11 cellular contexts compared by ENCODE assay signal in the genomic region with DNA sequence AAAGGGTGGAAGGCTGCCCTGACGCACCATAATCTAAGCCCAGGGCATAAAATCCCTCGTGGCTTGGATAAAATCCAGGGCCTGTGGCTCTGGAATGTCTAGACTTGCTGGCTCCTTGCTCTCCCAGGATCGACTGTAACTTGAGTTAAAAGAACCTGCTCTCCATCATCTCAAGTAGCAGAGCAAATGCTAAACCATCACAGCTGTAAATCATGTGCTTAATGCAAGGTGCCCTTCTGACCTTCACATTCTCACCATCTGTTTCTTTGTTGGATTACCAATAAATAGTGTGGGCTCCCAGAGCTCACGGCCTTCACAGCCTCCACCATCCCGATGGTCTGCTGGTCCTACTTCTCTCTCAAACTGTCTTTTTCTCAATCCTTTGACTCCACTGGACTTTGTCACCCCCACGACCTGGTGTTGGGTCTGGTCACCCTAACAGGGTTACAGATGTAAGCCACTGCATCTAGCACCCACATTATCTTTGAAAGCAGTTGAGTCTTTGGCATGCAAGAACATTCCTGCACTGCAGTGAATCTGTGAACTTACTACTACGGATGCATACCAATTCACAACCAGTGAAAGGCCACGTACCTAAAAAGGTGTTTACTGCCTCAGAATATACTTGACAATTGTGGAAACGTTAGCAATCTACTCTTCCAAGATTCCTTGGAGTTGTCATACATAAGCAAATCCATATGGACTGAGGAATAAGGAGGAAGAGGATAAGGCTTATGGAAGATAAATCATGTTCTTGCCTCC. TPM values are rescaled to one million over a fixed set of nuclear protein-coding genes. Genes with fewer than 3 reads are reported as not detected.
DNase-seq lines count a peak whose midpoint lies in the region; ATAC-seq and TF ChIP-seq lines count a peak whose summit lies in the region.
"Had no signal": no experiment of that assay in that cellular context is flagged by ENCODE, and none has a peak within 500 bp of the region (broad histone marks: within the 10 kb centered on the region; RNA-seq: fewer than 3 reads in every experiment).

No MANE protein-coding gene starts in this region.

- peak overlapping the region; percentile 78 for H3K27ac ChIP-seq in brain microvascular endothelial cell
- H3K27ac ChIP-seq: left ventricle myocardium inferior had no signal

- H3K27me3 ChIP-seq in brain microvascular endothelial cell (replicated peaks), result no peaks in the 10 kb centered on the region

- no peak for ATAC-seq in HG02678 (IDR thresholded peaks at IDR 0.05; ENCODE audit: unreplicated experiment)
- ATAC-seq: activated CD8-positive, alpha-beta memory T cell treated with anti-CD3 and anti-CD28 coated beads, Interleukin-2, amount 10 ng/mL, durations not matched to agents 7 days and 5 days had no signal

- H3K4me3 ChIP-seq in brain microvascular endothelial cell (ENCODE audit: low read depth, low read length), result no peak overlapping the region
- H3K4me3 ChIP-seq: left ventricle myocardium inferior had no signal

- peaks cover 48% of the 10 kb centered on the region for H3K36me3 Mint-ChIP-seq in nephron progenitor cell (ENCODE audit: low read depth)

- DNase-seq in G401 (ENCODE audit: low spot score), result peak; percentile 59
- peak; percentile 26 for DNase-seq in NCI-H2171 (lab: John Stamatoyannopoulos, UW)
- DNase-seq in brain microvascular endothelial cell, result peak; percentile 83
- DNase-seq in nephron progenitor cell, result peak; percentile 9
- no peak for DNase-seq in NCI-H2107 treated with DMSO at 0.1 percent for 48 hours (lab: John Stamatoyannopoulos, UW; ENCODE audit: unreplicated experiment)
- DNase-seq in cortex of kidney (lab: John Stamatoyannopoulos, UW), result no peak
- DNase-seq in NCI-H2081 treated with DMSO at 0.1 percent for 48 hours (lab: John Stamatoyannopoulos, UW), result no peak
- DNase-seq: activated CD8-positive, alpha-beta memory T cell treated with anti-CD3 and anti-CD28 coated beads, Interleukin-2, amount 10 ng/mL, durations not matched to agents 7 days and 5 days; left ventricle myocardium inferior had no signal

- no peaks in the 10 kb centered on the region for H3K9me3 Mint-ChIP-seq in nephron progenitor cell
- H3K9me3 Mint-ChIP-seq: stimulated activated naive CD8-positive, alpha-beta T cell treated with anti-CD3 and anti-CD28 coated beads, Interleukin-15, Interleukin-2, amounts not matched to agents 100 ng/mL and 50 ng/mL, for 24 hours had no signal

- TF ChIP-seq CTCF in brain microvascular endothelial cell (IDR thresholded peaks at IDR 0.05; ENCODE audit: low read depth, low read length, missing control alignments) (no peak), nephron progenitor cell (IDR thresholded peaks at IDR 0.05) (no peak)

- in situ Hi-C loops in G401 (cut with HindIII; ENCODE audit: low sequenced_read_pairs), result no loop called here
- in situ Hi-C loops in brain microvascular endothelial cell (cut with HindIII; ENCODE audit: low pct_ligation_motif_present, low sequenced_read_pairs), result no loop called here

- peak overlapping the region; percentile 98 for H3K27ac Mint-ChIP-seq in nephron progenitor cell
- H3K27ac Mint-ChIP-seq: activated CD8-positive, alpha-beta memory T cell treated with anti-CD3 and anti-CD28 coated beads, Interleukin-2, amount 10 ng/mL, durations not matched to agents 7 days and 5 days; stimulated activated naive CD8-positive, alpha-beta T cell treated with anti-CD3 and anti-CD28 coated beads, Interleukin-15, Interleukin-2, amounts not matched to agents 100 ng/mL and 50 ng/mL, for 24 hours had no signal

- H3K4me3 Mint-ChIP-seq in nephron progenitor cell, result no peak overlapping the region
- H3K4me3 Mint-ChIP-seq: activated CD8-positive, alpha-beta memory T cell treated with anti-CD3 and anti-CD28 coated beads, Interleukin-2, amount 10 ng/mL, durations not matched to agents 7 days and 5 days; stimulated activated naive CD8-positive, alpha-beta T cell treated with anti-CD3 and anti-CD28 coated beads, Interleukin-15, Interleukin-2, amounts not matched to agents 100 ng/mL and 50 ng/mL, for 24 hours had no signal

- H3K27me3 Mint-ChIP-seq in nephron progenitor cell (ENCODE audit: low read depth, poor library complexity), result no peaks in the 10 kb centered on the region
- H3K27me3 Mint-ChIP-seq: activated CD8-positive, alpha-beta memory T cell treated with anti-CD3 and anti-CD28 coated beads, Interleukin-2, amount 10 ng/mL, durations not matched to agents 7 days and 5 days; stimulated activated naive CD8-positive, alpha-beta T cell treated with anti-CD3 and anti-CD28 coated beads, Interleukin-15, Interleukin-2, amounts not matched to agents 100 ng/mL and 50 ng/mL, for 24 hours had no signal

- peaks cover 49% of the 10 kb centered on the region for H3K36me3 ChIP-seq in brain microvascular endothelial cell (replicated peaks)

- peaks cover 15% of the 10 kb centered on the region for H3K4me1 Mint-ChIP-seq in nephron progenitor cell
- H3K4me1 Mint-ChIP-seq: activated CD8-positive, alpha-beta memory T cell treated with anti-CD3 and anti-CD28 coated beads, Interleukin-2, amount 10 ng/mL, durations not matched to agents 7 days and 5 days had no signal

RNA-seq across cellular contexts. Expression of gene RSL1D1, which starts 15.3 kb away (rescaled TPM):
- total RNA-seq in G401 (2014; rRNA removed; shearing (Covaris generic)), result 391 and 624 TPM in 2 replicates

RNA-seq across cellular contexts. Expression of gene ZC3H7A, which starts 39.0 kb away (rescaled TPM):
- 37.0 and 54.2 TPM in 2 replicates for total RNA-seq in G401 (2014; rRNA removed; shearing (Covaris generic))

Comparison
In these comparisons a context has a peak if more than half of its experiments do, and no peak if none do; other contexts are left out.
1. DNase-seq: peak in G401 (single experiment), NCI-H2171 (single experiment), brain microvascular endothelial cell (single experiment) and nephron progenitor cell (single experiment); none in NCI-H2107 treated with DMSO at 0.1 percent for 48 hours (single experiment), cortex of kidney (single experiment) and NCI-H2081 treated with DMSO at 0.1 percent for 48 hours (single experiment).